8 cellular contexts compared by ENCODE assay signal in the genomic region with DNA sequence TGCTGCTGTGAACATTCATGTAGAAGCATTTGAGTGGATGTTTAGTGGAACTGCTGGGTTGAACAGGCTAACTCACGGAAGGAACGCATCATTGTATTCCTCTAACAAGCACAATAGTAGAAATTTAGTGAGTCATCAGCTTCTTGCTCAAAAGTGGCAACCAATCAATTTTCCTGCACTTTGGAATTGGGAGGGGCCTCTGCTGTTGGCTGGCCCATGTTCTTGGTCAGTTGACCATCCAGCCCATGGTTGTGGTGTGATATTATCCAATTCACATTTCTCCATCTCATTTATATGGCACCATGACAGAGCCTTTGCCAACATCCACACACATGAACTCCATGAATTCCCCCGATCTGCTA.
DNase-seq lines count a peak whose midpoint lies in the region; ATAC-seq and TF ChIP-seq lines count a peak whose summit lies in the region.

No MANE protein-coding gene starts in this region.

- intact Hi-C loops in PC-9 (cut with micrococcal nuclease; ENCODE audit: unreplicated experiment), result loop anchor here (2.0 kb wide), 1 partner anchor 91 kb away; no protein-coding TSS in a partner anchor

- H3K4me1 ChIP-seq in PC-9 (replicated peaks; ENCODE audit: insufficient read depth) (peaks cover 21% of the 10 kb centered on the region), smooth muscle cell (ENCODE audit: low read depth) (no peaks in the 10 kb centered on the region), MM.1S (ENCODE audit: low read length) (no peaks in the 10 kb centered on the region)

- ATAC-seq in GM19467 (IDR thresholded peaks at IDR 0.05; ENCODE audit: unreplicated experiment) (peak; percentile 6), HG02759 (IDR thresholded peaks at IDR 0.05; ENCODE audit: unreplicated experiment) (no peak), GM19455 (IDR thresholded peaks at IDR 0.05; ENCODE audit: unreplicated experiment) (no peak)

- H3K9ac ChIP-seq in smooth muscle cell (ENCODE audit: low read depth), result no peak overlapping the region
- H3K9ac ChIP-seq in MM.1S (ENCODE audit: low read length), result no peak overlapping the region

- DNase-seq in PC-9 (no peak), coronary artery (ENCODE audit: low spot score) (no peak), smooth muscle cell (lab: John Stamatoyannopoulos, UW; ENCODE audit: unreplicated experiment) (no peak), DMS79 (lab: John Stamatoyannopoulos, UW) (no peak), MM.1S (no peak)

- H2AFZ ChIP-seq in PC-9 (peak overlapping the region; percentile 81; the same call in 1 of the 2 replicates), smooth muscle cell (ENCODE audit: low read depth) (no peak overlapping the region), MM.1S (ENCODE audit: low read length) (no peak overlapping the region)

- H3K27ac ChIP-seq in PC-9, result peak overlapping the region; percentile 82
- H3K27ac ChIP-seq in coronary artery, result peak overlapping the region in 1 of 2 donors; percentile 5
- H3K27ac ChIP-seq in smooth muscle cell (ENCODE audit: low read depth), result peak overlapping the region; percentile 1
- no peak overlapping the region for H3K27ac ChIP-seq in MM.1S (ENCODE audit: low read length)

- H3K9me3 ChIP-seq in PC-9 (ENCODE audit: insufficient read depth, low read depth) (no peaks in the 10 kb centered on the region), smooth muscle cell (replicated peaks; ENCODE audit: low read depth) (no peaks in the 10 kb centered on the region), MM.1S (replicated peaks; ENCODE audit: insufficient read depth, low read length) (no peaks in the 10 kb centered on the region)

- peak overlapping the region; percentile 70 for H3K4me2 ChIP-seq in PC-9
- H3K4me2 ChIP-seq in smooth muscle cell, result peak overlapping the region; percentile 77
- no peak overlapping the region for H3K4me2 ChIP-seq in MM.1S (ENCODE audit: low read depth, low read length)

- CTCF ChIA-PET in PC-9 (lab: Charles Lee), result interaction anchor here (1.0 to 1.2 kb wide), 2 partner anchors 17 to 95 kb away, joined by 3 to 4 read pairs; a partner anchor contains a TSS

- H3K27me3 ChIP-seq in PC-9 (ENCODE audit: insufficient read depth, low read depth) (no peaks in the 10 kb centered on the region), smooth muscle cell (ENCODE audit: low read depth) (peaks cover 22% of the 10 kb centered on the region), MM.1S (replicated peaks; ENCODE audit: insufficient read depth, low read length) (no peaks in the 10 kb centered on the region)

- TSS peak; percentile 72 for BruUV-seq in PC-9 (replicated peaks; lab: Mats Ljungman, UMichigan)

- POLR2A ChIA-PET in PC-9 (lab: Charles Lee; ENCODE audit: unreplicated experiment), result interaction anchor here (0.6 kb wide), 3 partner anchors 87 to 551 kb away, joined by 3 to 4 read pairs (median 4); no protein-coding TSS in a partner anchor

- H3K4me3 ChIP-seq in PC-9 (peak overlapping the region; percentile 34; the same call in 1 of the 2 replicates), coronary artery (peak overlapping the region; percentile 6), smooth muscle cell (peak overlapping the region; percentile 7), MM.1S (ENCODE audit: low read length) (no peak overlapping the region)

- TF ChIP-seq CTCF in PC-9 (conservative IDR thresholded peaks at IDR 0.05) (no peak), coronary artery (IDR thresholded peaks at IDR 0.05) (no peak), smooth muscle cell (IDR thresholded peaks at IDR 0.05; ENCODE audit: borderline replicate concordance, insufficient read depth, poor library complexity, severe bottlenecking) (no peak), MM.1S (IDR thresholded peaks at IDR 0.05; ENCODE audit: low read length) (no peak)

- H3K36me3 ChIP-seq in PC-9 (ENCODE audit: low read depth) (no peaks in the 10 kb centered on the region), smooth muscle cell (ENCODE audit: low read depth) (no peaks in the 10 kb centered on the region), MM.1S (replicated peaks; ENCODE audit: insufficient read depth, low read length) (no peaks in the 10 kb centered on the region)

- H3K79me2 ChIP-seq in PC-9 (ENCODE audit: low read depth), result no peaks in the 10 kb centered on the region
- H3K79me2 ChIP-seq in smooth muscle cell (ENCODE audit: low read depth), result no peaks in the 10 kb centered on the region
- no peaks in the 10 kb centered on the region for H3K79me2 ChIP-seq in MM.1S (ENCODE audit: low read length)

- H3F3A ChIP-seq in PC-9 (ENCODE audit: insufficient read depth, low read depth) (peaks cover 13% of the 10 kb centered on the region; the same call in 1 of the 2 replicates), smooth muscle cell (ENCODE audit: low read depth) (no peaks in the 10 kb centered on the region), MM.1S (ENCODE audit: insufficient read depth, low read length) (no peaks in the 10 kb centered on the region)

- H3K9me2 ChIP-seq in PC-9 (ENCODE audit: insufficient read depth), result no peaks in the 10 kb centered on the region
- no peaks in the 10 kb centered on the region for H3K9me2 ChIP-seq in MM.1S (replicated peaks; ENCODE audit: insufficient read depth, low read length)

- H4K20me1 ChIP-seq in PC-9 (ENCODE audit: insufficient read depth), result no peaks in the 10 kb centered on the region
- no peaks in the 10 kb centered on the region for H4K20me1 ChIP-seq in smooth muscle cell (ENCODE audit: low read depth)
- no peaks in the 10 kb centered on the region for H4K20me1 ChIP-seq in MM.1S (ENCODE audit: insufficient read depth, low read length)

- WGBS in smooth muscle cell (ENCODE audit: low lambda C conversion rate), result 72% methylated on average over 3 of the region's 3 CpGs
